In the genomic region with DNA sequence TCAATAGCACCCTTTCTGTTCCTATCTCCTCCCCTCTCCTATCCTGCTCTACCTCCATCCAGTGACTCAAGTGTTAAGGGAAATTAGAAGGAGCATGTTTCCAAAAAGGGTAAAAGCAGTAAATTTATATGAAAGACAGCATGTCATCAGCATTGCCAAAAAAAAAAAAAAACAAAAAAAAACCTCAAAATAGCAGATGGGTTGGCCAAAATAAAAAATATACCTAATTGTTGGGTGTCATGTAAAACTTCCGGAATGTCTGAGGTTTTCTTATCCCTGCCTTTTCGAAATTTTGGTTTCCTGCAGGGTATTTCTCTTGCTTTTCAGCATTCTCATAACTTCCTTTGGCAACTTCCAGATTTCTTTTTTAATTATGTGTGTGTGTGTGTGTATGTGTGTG, we compare ENCODE assay signal across 17 cellular contexts.
"Had no signal": no experiment of that assay in that cellular context is flagged by ENCODE, and none has a peak within 500 bp of the region (broad histone marks: within the 10 kb centered on the region; RNA-seq: fewer than 3 reads in every experiment).

No MANE protein-coding gene starts in this region.

- H3K27me3 ChIP-seq: adrenal gland, body of pancreas, transverse colon had no signal

- H3K4me3 ChIP-seq: adrenal gland, body of pancreas, lower lobe of right lung, spleen, transverse colon had no signal

- H3K9me3 ChIP-seq: adrenal gland, body of pancreas, lower lobe of right lung, neutrophil, spleen, transverse colon had no signal

- H3K36me3 ChIP-seq: adrenal gland, lower lobe of right lung, neutrophil, spleen, transverse colon had no signal

- H3K4me1 ChIP-seq: body of pancreas had no signal

- H3K27ac ChIP-seq: adrenal gland, body of pancreas, lower lobe of right lung, neutrophil, spleen, transverse colon had no signal

- DNase-seq: activated CD4-positive, alpha-beta T cell treated with anti-CD3 and anti-CD28 coated beads, Interleukin-2, amount 50 U/mL, for 1 hour; activated naive CD4-positive, alpha-beta T cell treated with anti-CD3 and anti-CD28 coated beads, Interleukin-2, amount 50 U/mL, for 16 hours; activated T-cell treated with anti-CD3 and anti-CD28 coated beads for 4 hours; adrenal gland; body of pancreas; dermis blood vessel endothelial cell; glutamatergic neuron; lower lobe of right lung; naive B cell; right cardiac atrium; spleen; stimulated activated CD4-positive, alpha-beta T cell treated with anti-CD3 and anti-CD28 coated beads, Interleukin-1b, Interleukin-23, amount 100 ng/mL, for 48 hours; stimulated activated naive CD4-positive, alpha-beta T cell; substantia nigra; T-helper 17 cell; transverse colon had no signal
